Comparison of ENCODE assay signal across 30 cellular contexts in the genomic region with DNA sequence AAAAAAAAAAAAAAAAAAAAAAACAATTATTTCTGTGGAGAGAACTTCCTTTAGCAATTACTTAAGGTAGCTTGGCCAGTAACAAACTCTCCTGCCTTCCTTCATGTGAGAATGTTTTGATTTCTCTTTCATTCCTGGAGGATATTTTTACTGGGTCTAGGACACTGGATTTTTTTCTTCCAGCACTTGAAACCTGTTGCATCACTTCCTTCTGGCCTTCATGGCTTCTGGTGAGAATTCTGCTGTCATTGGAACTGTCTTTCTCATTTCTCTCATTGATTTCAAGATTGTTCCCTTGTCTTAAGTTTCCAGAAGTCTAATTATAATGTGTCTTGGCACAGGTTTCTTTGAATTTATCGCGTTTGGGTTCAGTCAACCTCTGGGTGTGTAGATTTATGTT. TPM values are rescaled to one million over a fixed set of nuclear protein-coding genes. Genes with fewer than 3 reads are reported as not detected.
A peak's percentile ranks its signal among the peaks of the same experiment; 100 is the strongest.
DNase-seq lines count a peak whose midpoint lies in the region; ATAC-seq and TF ChIP-seq lines count a peak whose summit lies in the region.
"Had no signal": no experiment of that assay in that cellular context is flagged by ENCODE, and none has a peak within 500 bp of the region (broad histone marks: within the 10 kb centered on the region; RNA-seq: fewer than 3 reads in every experiment).

No MANE protein-coding gene starts in this region.

- no CpG with 5 or more reads among the region's 2 CpGs for WGBS in IMR-90 (ENCODE audit: extremely low coverage in 2 of 2, insufficient read length in 1 of 2), 2 experiments

- DNase-seq in IMR-90 (peak; percentile 33), adipocyte (ENCODE audit: low read depth) (peak; percentile 44), iris pigment epithelial cell (ENCODE audit: low read depth) (peak; percentile 27), islet precursor cell (no peak)
- DNase-seq in activated T-cell treated with anti-CD3 and anti-CD28 coated beads, Interleukin-2, amount 50 U/mL, for 48 hours, result no peak
- no peak for DNase-seq in activated T-cell treated with anti-CD3 and anti-CD28 coated beads, Interleukin-2, amount 50 U/mL, for 1 hour
- DNase-seq: activated naive CD4-positive, alpha-beta T cell; activated T-cell treated with anti-CD3 and anti-CD28 coated beads, Interleukin-2, amount 50 U/mL, for 24 hours; anterior cingulate cortex; central memory CD4-positive, alpha-beta T cell; DMS153; foreskin melanocyte; GF-D8; immature natural killer cell; left ventricle myocardium inferior; MG63; NCI-H1694; NCI-H2171 treated with DMSO at 0.1 percent for 48 hours; NCI-H526; Right ventricle myocardium superior; stimulated activated CD4-positive, alpha-beta T cell treated with anti-CD3 and anti-CD28 coated beads, Interleukin-15, amount 100 ng/mL, for 24 hours; stimulated activated CD8-positive, alpha-beta memory T cell treated with anti-CD3 and anti-CD28 coated beads, Interleukin-4, amount 100 ng/mL, for 48 hours had no signal

- no peak overlapping the region; a peak in 1 of 22 replicates for H3K27ac ChIP-seq in BLaER1 treated with 17β-estradiol and CSF1 and Interleukin-3, amounts not matched to agents 10 nM and 100 nM
- H3K27ac ChIP-seq in IMR-90 (ENCODE audit: insufficient read depth, low read length), result no peak overlapping the region
- H3K27ac ChIP-seq: C4-2B, epithelial cell of prostate, hepatocyte, left ventricle myocardium inferior had no signal

- H3K9ac ChIP-seq in BLaER1 treated with 17β-estradiol and CSF1 and Interleukin-3, amounts not matched to agents 10 nM and 100 nM, result no peak overlapping the region
- H3K9ac ChIP-seq in IMR-90 (ENCODE audit: low read depth, low read length) (no peak overlapping the region), adipocyte (ENCODE audit: low read length) (no peak overlapping the region)

- H3K36me3 ChIP-seq in BLaER1 treated with 17β-estradiol and CSF1 and Interleukin-3, amounts not matched to agents 10 nM and 100 nM, result no peaks in the 10 kb centered on the region
- H3K36me3 ChIP-seq in IMR-90 (ENCODE audit: control insufficient read depth, insufficient read depth, low read length) (no peaks in the 10 kb centered on the region), adipocyte (ENCODE audit: control insufficient read depth, insufficient read depth, low read length, severe bottlenecking) (no peaks in the 10 kb centered on the region)
- H3K36me3 ChIP-seq: left ventricle myocardium inferior, MG63 had no signal

- H3K23ac ChIP-seq in IMR-90 (ENCODE audit: low read depth, low read length), result no peak overlapping the region

- H3K79me1 ChIP-seq in IMR-90 (ENCODE audit: low read depth in 1 of 2, low read length in 2 of 2), result no peaks in the 10 kb centered on the region

- intact Hi-C loops in IMR-90 (cut with micrococcal nuclease), result no loop called here

- no TSS peak for BruUV-seq in IMR-90 (replicated peaks; lab: Mats Ljungman, UMichigan)

- no peaks in the 10 kb centered on the region for H3K27me3 ChIP-seq in BLaER1 treated with 17β-estradiol and CSF1 and Interleukin-3, amounts not matched to agents 10 nM and 100 nM
- H3K27me3 ChIP-seq in IMR-90 (ENCODE audit: control insufficient read depth, insufficient read depth, low read length), result peaks cover 2% of the 10 kb centered on the region; the same call in 1 of the 2 replicates
- no peaks in the 10 kb centered on the region for H3K27me3 ChIP-seq in adipocyte (replicated peaks; ENCODE audit: control insufficient read depth, insufficient read depth, low read length)
- H3K27me3 ChIP-seq: hepatocyte, MG63 had no signal

- no peak for TF ChIP-seq CTCF in IMR-90 (conservative IDR thresholded peaks at IDR 0.05; ENCODE audit: low read depth, low read length)

- no peak overlapping the region for H2BK120ac ChIP-seq in IMR-90 (ENCODE audit: low read depth, low read length)

- POLR2A ChIA-PET in IMR-90 (lab: Charles Lee; ENCODE audit: unreplicated experiment), result no interaction called here

- no peak overlapping the region for H2BK20ac ChIP-seq in IMR-90 (ENCODE audit: low read depth, low read length)

- H2BK5ac ChIP-seq in IMR-90 (ENCODE audit: low read depth, low read length, poor library complexity, severe bottlenecking), result no peak overlapping the region

- in situ Hi-C loops in IMR-90 (cut with MboI; ENCODE audit: low sequenced_read_pairs), result loop anchor here (25.0 kb wide), 1 partner anchor 232 kb away; no protein-coding TSS in a partner anchor

- no peaks in the 10 kb centered on the region for H4K20me1 ChIP-seq in BLaER1 treated with 17β-estradiol and CSF1 and Interleukin-3, amounts not matched to agents 10 nM and 100 nM
- no peaks in the 10 kb centered on the region for H4K20me1 ChIP-seq in IMR-90 (ENCODE audit: insufficient read depth, low read length)

- no peak for TF ChIP-seq POLR2A in IMR-90 (IDR thresholded peaks at IDR 0.05; ENCODE audit: low read depth, low read length)

- dilution Hi-C loops in IMR-90 (cut with HindIII; ENCODE audit: low sequenced_read_pairs, unreplicated experiment), result no loop called here

- peak overlapping the region; percentile 22; the same call in 1 of the 2 replicates for H3K14ac ChIP-seq in IMR-90 (replicated peaks; ENCODE audit: low read depth, low read length)

- 0 out of 2 replicates have a peak overlapping the region, but pooled peaks have one; percentile 8 for H4K5ac ChIP-seq in IMR-90 (ENCODE audit: low read depth, low read length)

- H3K4me2 ChIP-seq in BLaER1 treated with 17β-estradiol and CSF1 and Interleukin-3, amounts not matched to agents 10 nM and 100 nM, result peak overlapping the region in 6 of 11 experiments; percentile 12 to 74 (median 33); a peak in 10 of 22 replicates
- no peak overlapping the region for H3K4me2 ChIP-seq in IMR-90 (ENCODE audit: low read depth, low read length)
- H3K4me2 ChIP-seq: hepatocyte had no signal

- CTCF ChIA-PET in IMR-90 (lab: Yijun Ruan, JAX), result no interaction called here

- H2AK9ac ChIP-seq in IMR-90 (replicated peaks; ENCODE audit: low read depth, low read length, poor library complexity), result no peak overlapping the region

- no peak overlapping the region for H3K56ac ChIP-seq in IMR-90 (ENCODE audit: extremely low read depth, insufficient read depth, low read length)

- H4K91ac ChIP-seq in IMR-90 (ENCODE audit: insufficient read depth, low read depth, low read length), result no peak overlapping the region

- TF ChIP-seq RAD21 in IMR-90 (IDR thresholded peaks at IDR 0.05; ENCODE audit: low read length), result no peak

- no peak overlapping the region for H2AK5ac ChIP-seq in IMR-90 (ENCODE audit: low read depth, low read length)

- H3K4ac ChIP-seq in IMR-90 (ENCODE audit: low read depth, low read length), result no peak overlapping the region

- no peaks in the 10 kb centered on the region for H3K9me1 ChIP-seq in IMR-90 (ENCODE audit: insufficient read depth, low read length)

- ATAC-seq in IMR-90 (ENCODE audit: low read depth) (peak; percentile 42; the same call in 1 of the 2 replicates), HG03196 (IDR thresholded peaks at IDR 0.05; ENCODE audit: unreplicated experiment) (no peak)
- ATAC-seq: sciatic nerve had no signal

- peak overlapping the region in 1 of 2 experiments; percentile 31; a peak in 1 of 4 replicates for H4K8ac ChIP-seq in IMR-90 (ENCODE audit: low read depth in 2 of 2, low read length in 2 of 2)

- H3K18ac ChIP-seq in IMR-90 (ENCODE audit: low read depth, low read length), result peak overlapping the region; percentile 2; the same call in 1 of the 2 replicates

- H2BK15ac ChIP-seq in IMR-90 (ENCODE audit: low read depth, low read length), result no peak overlapping the region

- no peaks in the 10 kb centered on the region for H3K9me3 ChIP-seq in BLaER1 treated with 17β-estradiol and CSF1 and Interleukin-3, amounts not matched to agents 10 nM and 100 nM (replicated peaks in 1 of 11)
- H3K9me3 ChIP-seq in IMR-90 (ENCODE audit: control insufficient read depth, insufficient read depth, low read length) (no peaks in the 10 kb centered on the region), adipocyte (ENCODE audit: control insufficient read depth, low read length) (no peaks in the 10 kb centered on the region)
- H3K9me3 ChIP-seq: left ventricle myocardium inferior, MG63 had no signal

- no peak overlapping the region for H2AFZ ChIP-seq in IMR-90 (replicated peaks; ENCODE audit: low read length, poor library complexity)
- H2AFZ ChIP-seq: hepatocyte had no signal

- no peak overlapping the region for H3K4me3 ChIP-seq in BLaER1 treated with 17β-estradiol and CSF1 and Interleukin-3, amounts not matched to agents 10 nM and 100 nM
- H3K4me3 ChIP-seq in IMR-90 (ENCODE audit: insufficient read depth, low read depth, low read length) (no peak overlapping the region), adipocyte (ENCODE audit: low read length) (no peak overlapping the region)
- H3K4me3 ChIP-seq: hepatocyte, left ventricle myocardium inferior, MG63 had no signal

- H3K4me1 ChIP-seq in BLaER1 treated with 17β-estradiol and CSF1 and Interleukin-3, amounts not matched to agents 10 nM and 100 nM, result peaks cover 13 to 42% (median 31%) of the 10 kb centered on the region in 10 experiments
- no peaks in the 10 kb centered on the region for H3K4me1 ChIP-seq in IMR-90 (ENCODE audit: control insufficient read depth, insufficient read depth, low read length)
- peaks cover 6% of the 10 kb centered on the region for H3K4me1 ChIP-seq in adipocyte (ENCODE audit: control insufficient read depth, insufficient read depth, low read length)
- H3K4me1 ChIP-seq: left ventricle myocardium inferior had no signal

TF ChIP-seq in IMR-90, 13 proteins besides CTCF, POLR2A, EP300 and RAD21:
- TF ChIP-seq MAZ (IDR thresholded peaks at IDR 0.05; ENCODE audit: borderline replicate concordance, low read depth, low read length) (no peak), CEBPB (IDR thresholded peaks at IDR 0.05; ENCODE audit: low read depth, low read length) (peak; percentile 73)

RNA-seq across cellular contexts. Expression of a gene that starts 19.3 kb away (rescaled TPM):
- total RNA-seq in IMR-90 (2012; rRNA removed), result 3.6 and 3.8 TPM in 2 replicates
- 4.7 and 5.1 TPM in 2 replicates for polyA plus RNA-seq in IMR-90 (2012; rRNA removed)
- 6.1 and 6.7 TPM in 2 replicates for polyA plus RNA-seq in IMR-90 (2012; cell fraction: cytosol; rRNA removed)
- 2.3 and 2.4 TPM in 2 replicates for polyA plus RNA-seq in IMR-90 (2012; cell fraction: nucleus; rRNA removed; ENCODE audit: low replicate concordance)
- total RNA-seq: OCI-LY7 had no signal
- polyA plus RNA-seq: neural cell had no signal

RNA-seq across cellular contexts. Expression of a gene that starts 34.5 kb away (rescaled TPM):
- total RNA-seq in IMR-90 (2012; rRNA removed), result 9.4 and 10.2 TPM in 2 replicates
- 24.4 and 27.2 TPM in 2 replicates for polyA plus RNA-seq in IMR-90 (2012; rRNA removed)
- polyA plus RNA-seq in IMR-90 (2012; cell fraction: cytosol; rRNA removed), result 21.3 and 27.8 TPM in 2 replicates
- 90.8 and 120 TPM in 2 replicates for polyA plus RNA-seq in IMR-90 (2012; cell fraction: nucleus; rRNA removed; ENCODE audit: low replicate concordance)

Comparison
In these comparisons a context has a peak if more than half of its experiments do, and no peak if none do; other contexts are left out.
1. DNase-seq: peak in IMR-90 (single experiment), adipocyte (single experiment) and iris pigment epithelial cell (single experiment); none in activated T-cell treated with anti-CD3 and anti-CD28 coated beads, Interleukin-2, amount 50 U/mL, for 48 hours (0 of 2), islet precursor cell (single experiment) and activated T-cell treated with anti-CD3 and anti-CD28 coated beads, Interleukin-2, amount 50 U/mL, for 1 hour (single experiment).